In the genomic region with DNA sequence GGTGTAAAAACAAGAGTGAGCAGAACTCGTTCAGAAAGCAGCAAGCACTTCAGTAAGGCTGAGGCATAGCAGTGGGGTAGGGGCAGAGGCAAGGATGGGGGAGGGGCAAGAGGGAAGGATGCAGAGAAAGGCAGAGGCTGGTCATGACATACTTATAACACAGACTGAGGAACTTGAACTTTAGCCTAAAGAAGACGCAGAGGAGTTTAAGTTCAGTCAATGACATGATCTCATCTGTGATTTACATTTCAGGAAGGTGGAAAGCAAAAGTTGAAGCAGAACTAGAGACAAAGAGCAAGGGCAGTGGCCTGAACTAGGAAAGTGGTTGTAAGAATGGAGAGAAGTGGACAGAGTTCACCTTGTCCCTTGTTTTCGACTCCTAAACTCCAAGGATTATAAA, we compare ENCODE assay signal across 11 cellular contexts. TPM values are rescaled to one million over a fixed set of nuclear protein-coding genes. Genes with fewer than 3 reads are reported as not detected.
A peak's percentile ranks its signal among the peaks of the same experiment; 100 is the strongest.
DNase-seq lines count a peak whose midpoint lies in the region; ATAC-seq and TF ChIP-seq lines count a peak whose summit lies in the region.
"Had no signal": no experiment of that assay in that cellular context is flagged by ENCODE, and none has a peak within 500 bp of the region (broad histone marks: within the 10 kb centered on the region; RNA-seq: fewer than 3 reads in every experiment).

No MANE protein-coding gene starts in this region.

- H3K79me2 ChIP-seq in PC-3 (ENCODE audit: low read length): peaks cover 24% of the 10 kb centered on the region; the same call in 1 of the 2 replicates

- no peak overlapping the region for H2AFZ ChIP-seq in PC-3 (ENCODE audit: low read length)

- intact Hi-C loops in PC-3 (cut with micrococcal nuclease): no loop called here
- intact Hi-C loops in activated CD4-positive, alpha-beta memory T cell treated with anti-CD3 and anti-CD28 coated beads for 36 hours (cut with micrococcal nuclease): no loop called here
- intact Hi-C loops in activated naive CD4-positive, alpha-beta T cell treated with anti-CD3 and anti-CD28 coated beads for 36 hours (cut with micrococcal nuclease): no loop called here

- H3K9me3 Mint-ChIP-seq in nephron: no peaks in the 10 kb centered on the region
- peaks cover 0 to 8% (median 2%) of the 10 kb centered on the region in 6 donors for H3K9me3 Mint-ChIP-seq in immature natural killer cell
- no peaks in the 10 kb centered on the region for H3K9me3 Mint-ChIP-seq in activated CD4-positive, alpha-beta memory T cell treated with anti-CD3 and anti-CD28 coated beads for 36 hours
- H3K9me3 Mint-ChIP-seq in activated naive CD4-positive, alpha-beta T cell treated with anti-CD3 and anti-CD28 coated beads for 36 hours: no peaks in the 10 kb centered on the region

- no peaks in the 10 kb centered on the region for H3K9me3 ChIP-seq in PC-3 (ENCODE audit: low read length)

- no peaks in the 10 kb centered on the region for H3F3A ChIP-seq in PC-3 (ENCODE audit: low read length, unreplicated experiment)

- no peak overlapping the region for H3K27ac ChIP-seq in PC-3 (ENCODE audit: low read length)

- in situ Hi-C loops in G401 (cut with HindIII; ENCODE audit: low sequenced_read_pairs): no loop called here

- H3K9ac ChIP-seq in PC-3 (ENCODE audit: low read length): no peak overlapping the region

- POLR2A ChIA-PET in PC-3 (lab: Charles Lee; ENCODE audit: unreplicated experiment): no interaction called here
- POLR2A ChIA-PET in activated CD4-positive, alpha-beta memory T cell treated with anti-CD3 and anti-CD28 coated beads for 36 hours (lab: Charles Lee): no interaction called here

- H3K27ac Mint-ChIP-seq in nephron (peak overlapping the region in 2 of 3 experiments; percentile 25 to 67), immature natural killer cell (no peak overlapping the region)
- H3K27ac Mint-ChIP-seq in activated CD4-positive, alpha-beta memory T cell treated with anti-CD3 and anti-CD28 coated beads for 36 hours: no peak overlapping the region
- no peak overlapping the region for H3K27ac Mint-ChIP-seq in activated naive CD4-positive, alpha-beta T cell treated with anti-CD3 and anti-CD28 coated beads for 36 hours
- H3K27ac Mint-ChIP-seq: brain had no signal

- no peaks in the 10 kb centered on the region for H3K36me3 Mint-ChIP-seq in nephron (ENCODE audit: low read depth)
- H3K36me3 Mint-ChIP-seq in immature natural killer cell: no peaks in the 10 kb centered on the region
- no peaks in the 10 kb centered on the region for H3K36me3 Mint-ChIP-seq in activated CD4-positive, alpha-beta memory T cell treated with anti-CD3 and anti-CD28 coated beads for 36 hours
- H3K36me3 Mint-ChIP-seq in activated naive CD4-positive, alpha-beta T cell treated with anti-CD3 and anti-CD28 coated beads for 36 hours (ENCODE audit: low read depth): no peaks in the 10 kb centered on the region
- H3K36me3 Mint-ChIP-seq: brain had no signal

- H3K4me3 Mint-ChIP-seq in nephron (no peak overlapping the region), immature natural killer cell (no peak overlapping the region)
- no peak overlapping the region for H3K4me3 Mint-ChIP-seq in activated CD4-positive, alpha-beta memory T cell treated with anti-CD3 and anti-CD28 coated beads for 36 hours
- H3K4me3 Mint-ChIP-seq in activated naive CD4-positive, alpha-beta T cell treated with anti-CD3 and anti-CD28 coated beads for 36 hours: no peak overlapping the region
- H3K4me3 Mint-ChIP-seq: brain had no signal

- TF ChIP-seq CTCF in PC-3 (conservative IDR thresholded peaks at IDR 0.05; ENCODE audit: low read depth, low read length) (no peak), nephron (IDR thresholded peaks at IDR 0.05; ENCODE audit: unreplicated experiment in 3 of 3) (no peak)

- H3K9me2 ChIP-seq in PC-3 (replicated peaks; ENCODE audit: low read length): no peaks in the 10 kb centered on the region

- BruUV-seq in PC-3 (replicated peaks; lab: Mats Ljungman, UMichigan): no TSS peak

- H3K27me3 Mint-ChIP-seq in nephron (ENCODE audit: low read depth) (no peaks in the 10 kb centered on the region), immature natural killer cell (ENCODE audit: low read depth in 3 of 3) (peaks cover 0 to 3% (median 1%) of the 10 kb centered on the region in 3 donors)
- no peaks in the 10 kb centered on the region for H3K27me3 Mint-ChIP-seq in activated CD4-positive, alpha-beta memory T cell treated with anti-CD3 and anti-CD28 coated beads for 36 hours
- no peaks in the 10 kb centered on the region for H3K27me3 Mint-ChIP-seq in activated naive CD4-positive, alpha-beta T cell treated with anti-CD3 and anti-CD28 coated beads for 36 hours (ENCODE audit: low read depth)

- no peaks in the 10 kb centered on the region for H3K36me3 ChIP-seq in PC-3 (ENCODE audit: low read depth, low read length)

- H3K4me3 ChIP-seq in PC-3 (ENCODE audit: low read length): no peak overlapping the region

- peak; percentile 13 for DNase-seq in PC-3
- no peak for DNase-seq in immature natural killer cell
- no peak for DNase-seq in activated CD4-positive, alpha-beta memory T cell treated with anti-CD3 and anti-CD28 coated beads for 36 hours
- DNase-seq in G401 (ENCODE audit: low spot score): no peak
- DNase-seq in activated naive CD4-positive, alpha-beta T cell treated with anti-CD3 and anti-CD28 coated beads for 36 hours: no peak
- DNase-seq: activated CD4-positive, CD25-positive, alpha-beta regulatory T cell treated with anti-CD3 and anti-CD28 coated beads, Interleukin-2, amount 50 U/mL, for 72 hours; NCI-H446 treated with DMSO at 0.1 percent for 48 hours had no signal

- CTCF ChIA-PET in PC-3 (lab: Charles Lee): no interaction called here
- CTCF ChIA-PET in activated CD4-positive, alpha-beta memory T cell treated with anti-CD3 and anti-CD28 coated beads for 36 hours (lab: Charles Lee): no interaction called here
- CTCF ChIA-PET in activated naive CD4-positive, alpha-beta T cell treated with anti-CD3 and anti-CD28 coated beads for 36 hours (lab: Charles Lee): no interaction called here

- no peaks in the 10 kb centered on the region for H3K27me3 ChIP-seq in PC-3 (ENCODE audit: low read length)

- peaks cover 37% of the 10 kb centered on the region for H3K4me1 ChIP-seq in PC-3 (ENCODE audit: insufficient read depth, low read length)

- peak; percentile 30 for ATAC-seq in GM18520 (IDR thresholded peaks at IDR 0.05; ENCODE audit: unreplicated experiment)
- peak; percentile 27 for ATAC-seq in HG02610 (IDR thresholded peaks at IDR 0.05; ENCODE audit: unreplicated experiment)
- no peak for ATAC-seq in PC-3

- no peaks in the 10 kb centered on the region for H4K20me1 ChIP-seq in PC-3 (ENCODE audit: low read length)

- peaks cover 4% of the 10 kb centered on the region for H3K4me1 Mint-ChIP-seq in nephron
- H3K4me1 Mint-ChIP-seq in immature natural killer cell: peaks cover 4 to 7% of the 10 kb centered on the region in 2 donors
- H3K4me1 Mint-ChIP-seq in activated CD4-positive, alpha-beta memory T cell treated with anti-CD3 and anti-CD28 coated beads for 36 hours (ENCODE audit: low read depth): no peaks in the 10 kb centered on the region
- H3K4me1 Mint-ChIP-seq in activated naive CD4-positive, alpha-beta T cell treated with anti-CD3 and anti-CD28 coated beads for 36 hours (ENCODE audit: low read depth): peaks cover 3% of the 10 kb centered on the region

- H3K4me2 ChIP-seq in PC-3 (ENCODE audit: low read length): no peak overlapping the region

RNA-seq across cellular contexts. Expression of a gene that starts 15.8 kb away (rescaled TPM):
- 7.9 and 12.0 TPM in 2 replicates for total RNA-seq in PC-3 (2014; rRNA removed)
- 1 to 10 TPM in 1 of 3 donors, under 1 TPM in 1, not detected in 1; 0.03 to 1.6 TPM for polyA plus RNA-seq in immature natural killer cell
- total RNA-seq in activated CD4-positive, alpha-beta memory T cell treated with anti-CD3 and anti-CD28 coated beads for 36 hours: under 1 TPM; 0.10 TPM
- not detected in 2 replicates for total RNA-seq in G401 (2014; rRNA removed; shearing (Covaris generic))
- under 1 TPM in 1 of 2 experiments, not detected in 1; 0.05 TPM for total RNA-seq in activated naive CD4-positive, alpha-beta T cell treated with anti-CD3 and anti-CD28 coated beads for 36 hours

Comparison
In these comparisons a context has a peak if more than half of its experiments do, and no peak if none do; other contexts are left out.
1. H3K27ac Mint-ChIP-seq: peak in nephron (2 of 3); none in immature natural killer cell (0 of 6), activated CD4-positive, alpha-beta memory T cell treated with anti-CD3 and anti-CD28 coated beads for 36 hours (single experiment) and activated naive CD4-positive, alpha-beta T cell treated with anti-CD3 and anti-CD28 coated beads for 36 hours (single experiment).